In genomic region chr2:41836944-41837343, GRCh38 we compare ENCODE assay signal across 8 cellular contexts.
DNase-seq lines count a peak whose midpoint lies in the region; ATAC-seq and TF ChIP-seq lines count a peak whose summit lies in the region.

No MANE protein-coding gene starts in this region.

- H3K36me3 Mint-ChIP-seq in Caco-2 (ENCODE audit: insufficient read depth, unreplicated experiment), result peaks cover 8% of the 10 kb centered on the region

- H3K4me3 ChIP-seq in Caco-2 (ENCODE audit: low read depth, low read length), result no peak overlapping the region

- TF ChIP-seq RAD21 in Ishikawa (IDR thresholded peaks at IDR 0.05; ENCODE audit: low read depth), result no peak

- H3K4me3 Mint-ChIP-seq in Caco-2 (ENCODE audit: unreplicated experiment), result no peak overlapping the region

- in situ Hi-C loops in GM13977 (cut with MboI; ENCODE audit: low pct_unique_long_range_greater_than_20kb, low sequenced_read_pairs, unreplicated experiment), result no loop called here

- H3K27ac Mint-ChIP-seq in Caco-2 (ENCODE audit: unreplicated experiment), result no peak overlapping the region

- ATAC-seq in HG02678 (IDR thresholded peaks at IDR 0.05; ENCODE audit: unreplicated experiment) (no peak), HG02763 (IDR thresholded peaks at IDR 0.05; ENCODE audit: unreplicated experiment) (no peak)

- no peaks in the 10 kb centered on the region for H3K4me1 ChIP-seq in Caco-2

- BruUV-seq in Caco-2 (replicated peaks; lab: Mats Ljungman, UMichigan), result no TSS peak

- no peaks in the 10 kb centered on the region for H3K9me3 ChIP-seq in Caco-2

- H3K9me3 Mint-ChIP-seq in Caco-2 (ENCODE audit: unreplicated experiment), result no peaks in the 10 kb centered on the region

- no peaks in the 10 kb centered on the region for H3K4me1 Mint-ChIP-seq in Caco-2 (ENCODE audit: low read depth, unreplicated experiment)

- DNase-seq in Caco-2 (peak; percentile 64 to 76), iris pigment epithelial cell (ENCODE audit: low read depth) (peak; percentile 43), GM13977 (ENCODE audit: low spot score) (no peak), 8988T (no peak)
- DNase-seq in activated CD4-positive, alpha-beta T cell treated with anti-CD3 and anti-CD28 coated beads, Interleukin-2, amount 50 U/mL, for 1 hour, result peak; percentile 27

- POLR2A ChIA-PET in Caco-2 (lab: Charles Lee), result no interaction called here

- TF ChIP-seq EP300 in Ishikawa (IDR thresholded peaks at IDR 0.05; ENCODE audit: borderline replicate concordance), result 0 out of 2 replicates have a peak, but pooled peaks have one; percentile 19

- TF ChIP-seq CTCF in Caco-2 (IDR thresholded peaks at IDR 0.05; ENCODE audit: insufficient read depth in 1 of 2, low read depth in 1 of 2, low read length in 1 of 2, severe bottlenecking in 1 of 2, unreplicated experiment in 1 of 2), result no peak
- TF ChIP-seq CTCF in GM13977 (IDR thresholded peaks at IDR 0.05; ENCODE audit: extremely low read depth, insufficient read depth, missing control alignments), result no peak

- CTCF ChIA-PET in Caco-2 (lab: Charles Lee), result interaction anchor here (0.6 to 0.7 kb wide), 2 partner anchors 9 to 17 kb away, joined by 3 read pairs; no protein-coding TSS in a partner anchor

- no peaks in the 10 kb centered on the region for H3K36me3 ChIP-seq in Caco-2 (ENCODE audit: control insufficient read depth, insufficient read depth, low read length)

- no peaks in the 10 kb centered on the region for H3K27me3 ChIP-seq in Caco-2 (replicated peaks; ENCODE audit: control insufficient read depth, insufficient read depth, low read length)

- peaks cover 6% of the 10 kb centered on the region for H3K27me3 Mint-ChIP-seq in Caco-2 (ENCODE audit: insufficient read depth, unreplicated experiment)

- intact Hi-C loops in Caco-2 (cut with micrococcal nuclease; ENCODE audit: unreplicated experiment), result no loop called here

TF ChIP-seq in Ishikawa, 13 proteins besides CTCF, POLR2A, EP300 and RAD21:
- no peak for TF ChIP-seq CREB1 (IDR thresholded peaks at IDR 0.05; ENCODE audit: low read depth)
- TF ChIP-seq TCF12 (IDR thresholded peaks at IDR 0.05; ENCODE audit: low read depth), result no peak
- peak; percentile 49; the same call in 1 of the 2 replicates for TF ChIP-seq USF1 (IDR thresholded peaks at IDR 0.05)
- TF ChIP-seq MAX (IDR thresholded peaks at IDR 0.05), result peak; percentile 27; the same call in 1 of the 2 replicates
- TF ChIP-seq TAF1 (IDR thresholded peaks at IDR 0.05; ENCODE audit: low read depth), result no peak
- TF ChIP-seq ZBTB7A (IDR thresholded peaks at IDR 0.05; ENCODE audit: low read depth), result no peak
- no peak for TF ChIP-seq CEBPB (IDR thresholded peaks at IDR 0.05)
- no peak for TF ChIP-seq NFIC (IDR thresholded peaks at IDR 0.05)
- no peak; the same call in 1 of the 2 replicates for TF ChIP-seq YY1 (IDR thresholded peaks at IDR 0.05; ENCODE audit: low read depth)
- TF ChIP-seq REST (IDR thresholded peaks at IDR 0.05; ENCODE audit: low read depth), result peak; percentile 99
- TF ChIP-seq FOXM1 (IDR thresholded peaks at IDR 0.05; ENCODE audit: borderline replicate concordance, low read depth), result no peak
- TF ChIP-seq EGR1 (IDR thresholded peaks at IDR 0.05), result no peak
- peak; percentile 47; the same call in 1 of the 2 replicates for TF ChIP-seq TEAD4 (IDR thresholded peaks at IDR 0.05)

Comparison
In these comparisons a context has a peak if more than half of its experiments do, and no peak if none do; other contexts are left out.
1. DNase-seq: peak in Caco-2 (2 of 2), activated CD4-positive, alpha-beta T cell treated with anti-CD3 and anti-CD28 coated beads, Interleukin-2, amount 50 U/mL, for 1 hour (single experiment) and iris pigment epithelial cell (single experiment); none in GM13977 (single experiment) and 8988T (single experiment).